23 cellular contexts compared by ENCODE assay signal in genomic region chr13:95601216-95601615, GRCh38. TPM values are rescaled to one million over a fixed set of nuclear protein-coding genes. Genes with fewer than 3 reads are reported as not detected.
"Had no signal": no experiment of that assay in that cellular context is flagged by ENCODE, and none has a peak within 500 bp of the region (broad histone marks: within the 10 kb centered on the region; RNA-seq: fewer than 3 reads in every experiment).

No MANE protein-coding gene starts in this region.

- DNase-seq: IMR-90, Karpas-422, KG1, MG63, NCI-H1092 treated with DMSO at 0.1 percent for 48 hours, NCI-H1436, NCI-H187, NCI-H2029, NCI-H2081 treated with DMSO at 0.1 percent for 48 hours, NCI-H2171, NCI-H226, NCI-H446, NCI-H510A, NCI-H524 treated with DMSO at 0.1 percent for 48 hours, NCI-H69, NCI-H774, Right ventricle myocardium superior, RPMI8226, SIG-M5, SK-N-SH had no signal

- H3K9me3 ChIP-seq: MG63, SK-N-SH had no signal

- ATAC-seq: HepG2 had no signal

- H3K4me3 ChIP-seq: MG63 had no signal

- H3K27me3 ChIP-seq: MG63 had no signal

RNA-seq across cellular contexts. Expression of gene CLDN10, which starts 48.7 kb away (rescaled TPM):
- total RNA-seq: HepG2, HT1080, IMR-90, Right ventricle myocardium superior, SK-MEL-5 had no signal
